ENCODE assay signal across 15 cellular contexts in genomic region chr11:16993495-16993894, GRCh38. TPM values are rescaled to one million over a fixed set of nuclear protein-coding genes. Genes with fewer than 3 reads are reported as not detected.
DNase-seq lines count a peak whose midpoint lies in the region; ATAC-seq, FAIRE-seq and TF ChIP-seq lines count a peak whose summit lies in the region.
"Had no signal": no experiment of that assay in that cellular context is flagged by ENCODE, and none has a peak within 500 bp of the region (broad histone marks: within the 10 kb centered on the region; RNA-seq: fewer than 3 reads in every experiment).

No MANE protein-coding gene starts in this region.

- DNase-seq in GM18507 (ENCODE audit: extremely low spot score, insufficient read length, low read depth) (no peak), glomerular visceral epithelial cell (ENCODE audit: extremely low spot score) (peak; percentile 51), renal cortical epithelial cell (ENCODE audit: low read depth) (peak; percentile 99), spleen (no peak)
- DNase-seq: activated CD4-positive, alpha-beta T cell treated with anti-CD3 and anti-CD28 coated beads for 36 hours; activated naive CD8-positive, alpha-beta T cell treated with anti-CD3 and anti-CD28 coated beads for 36 hours; hypothalamus; islet precursor cell; NCI-H2227 treated with DMSO at 0.1 percent for 48 hours; retina; SW 1271; testis had no signal

- WGBS in spleen, 5 donors = 87 to 100% (median 90%) methylated on average over 1 of the region's 1 CpG

- H3K27me3 ChIP-seq in spleen (replicated peaks in 1 of 7) = no peaks in the 10 kb centered on the region
- H3K27me3 ChIP-seq: testis had no signal

- TF ChIP-seq CTCF in spleen (IDR thresholded peaks at IDR 0.05 in 8 of 11, conservative IDR thresholded peaks at IDR 0.05 in 3 of 11) = no peak

- ATAC-seq in HG03175 (IDR thresholded peaks at IDR 0.05; ENCODE audit: unreplicated experiment) = peak; percentile 65
- no peak for ATAC-seq in GM19395 (IDR thresholded peaks at IDR 0.05; ENCODE audit: unreplicated experiment)
- no peak for ATAC-seq in GM21515 (IDR thresholded peaks at IDR 0.05; ENCODE audit: unreplicated experiment)
- ATAC-seq: activated CD4-positive, alpha-beta T cell treated with anti-CD3 and anti-CD28 coated beads for 36 hours had no signal

- no peak for TF ChIP-seq POLR2A in spleen (IDR thresholded peaks at IDR 0.05)

- H3K4me1 ChIP-seq in spleen = no peaks in the 10 kb centered on the region
- H3K4me1 ChIP-seq: testis had no signal

- H3K36me3 ChIP-seq in spleen = no peaks in the 10 kb centered on the region

- H3K4me3 ChIP-seq in spleen = no peak overlapping the region
- H3K4me3 ChIP-seq: testis had no signal

- H3K27ac ChIP-seq in spleen = no peak overlapping the region
- H3K27ac ChIP-seq: testis had no signal

- no peaks in the 10 kb centered on the region for H3K9me3 ChIP-seq in spleen
- H3K9me3 ChIP-seq: testis had no signal

- intact Hi-C loops in spleen (cut with DNase I; ENCODE audit: low total_unique reads) = no loop called here

- peak; percentile 63 for FAIRE-seq in GM18507 (lab: Jason Lieb, UNC)

RNA-seq across cellular contexts. Expression of gene PLEKHA7, which starts 20.7 kb away (rescaled TPM):
- total RNA-seq in renal cortical epithelial cell = 6.4 and 22.2 TPM in 2 replicates
- 10 to 100 TPM in 2 of 7 donors, 1 to 10 TPM in 5; 3.7 to 12.8 (median 7.6) TPM for total RNA-seq in spleen
- polyA plus RNA-seq in spleen = 1 to 10 TPM; 1.8 to 3.3 (median 2.0) TPM

Comparison
In these comparisons a context has a peak if more than half of its experiments do, and no peak if none do; other contexts are left out.
1. DNase-seq: peak in glomerular visceral epithelial cell (single experiment) and renal cortical epithelial cell (single experiment); none in GM18507 (single experiment) and spleen (single experiment).